Comparison of ENCODE assay signal across 18 cellular contexts in the genomic region with DNA sequence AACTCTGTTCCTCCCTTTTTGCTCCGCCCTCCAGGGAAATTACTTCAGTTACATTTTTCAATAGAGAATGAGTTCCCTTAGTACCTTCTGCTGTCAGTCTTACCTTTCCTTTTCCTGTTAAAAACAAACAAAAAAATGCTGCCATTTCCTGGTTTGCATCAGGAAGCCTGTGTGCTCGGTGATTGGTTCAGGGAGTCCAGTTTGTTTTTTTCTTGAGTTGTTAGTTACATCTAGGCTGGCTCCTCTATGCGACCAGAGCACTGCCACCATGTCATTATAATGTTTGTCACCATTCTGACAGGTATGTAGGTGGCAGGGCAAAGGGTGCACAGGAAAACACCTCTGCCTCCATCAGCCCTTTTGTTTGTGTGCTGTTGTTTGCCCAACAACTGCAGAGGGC.
A peak's percentile ranks its signal among the peaks of the same experiment; 100 is the strongest.
DNase-seq lines count a peak whose midpoint lies in the region; ATAC-seq, FAIRE-seq and TF ChIP-seq lines count a peak whose summit lies in the region.
"Had no signal": no experiment of that assay in that cellular context is flagged by ENCODE, and none has a peak within 500 bp of the region (broad histone marks: within the 10 kb centered on the region; RNA-seq: fewer than 3 reads in every experiment).

No MANE protein-coding gene starts in this region.

- no peak for TF ChIP-seq CTCF in Loucy (conservative IDR thresholded peaks at IDR 0.05; ENCODE audit: low read length)

- no peaks in the 10 kb centered on the region for H3K27me3 ChIP-seq in Loucy (ENCODE audit: insufficient read depth, low read length, poor library complexity, severe bottlenecking)
- H3K27me3 ChIP-seq in small intestine (ENCODE audit: control insufficient read depth in 2 of 2, insufficient read depth in 2 of 2, low read length in 2 of 2): no peaks in the 10 kb centered on the region

- no peak overlapping the region for H3K9ac ChIP-seq in Loucy (ENCODE audit: low read depth, low read length, poor library complexity, severe bottlenecking)

- peaks cover 18% of the 10 kb centered on the region for H3K27me3 Mint-ChIP-seq in activated CD4-positive, alpha-beta memory T cell treated with anti-CD3 and anti-CD28 coated beads for 36 hours
- H3K27me3 Mint-ChIP-seq in activated T-helper 1 cell treated with anti-CD3 and anti-CD28 coated beads, Interleukin-12 subunit alpha, Interleukin-12 subunit beta, Interleukin-2, Interleukin-4 antibody, amounts not matched to agents 30 ng/mL and 10 ng/mL and 1 ng/mL, durations not matched to agents 14 hours and 24 hours and 36 hours (ENCODE audit: insufficient read depth): peaks cover 14% of the 10 kb centered on the region

- H3K4me1 Mint-ChIP-seq in activated CD4-positive, alpha-beta memory T cell treated with anti-CD3 and anti-CD28 coated beads for 36 hours (ENCODE audit: low read depth): no peaks in the 10 kb centered on the region
- no peaks in the 10 kb centered on the region for H3K4me1 Mint-ChIP-seq in activated T-helper 1 cell treated with anti-CD3 and anti-CD28 coated beads, Interleukin-12 subunit alpha, Interleukin-12 subunit beta, Interleukin-2, Interleukin-4 antibody, amounts not matched to agents 30 ng/mL and 10 ng/mL and 1 ng/mL, durations not matched to agents 14 hours and 24 hours and 36 hours (ENCODE audit: low read depth)
- H3K4me1 Mint-ChIP-seq: CD8-positive, alpha-beta memory T cell had no signal

- no peak overlapping the region for H3K4me3 Mint-ChIP-seq in activated CD4-positive, alpha-beta memory T cell treated with anti-CD3 and anti-CD28 coated beads for 36 hours
- no peak overlapping the region for H3K4me3 Mint-ChIP-seq in activated T-helper 1 cell treated with anti-CD3 and anti-CD28 coated beads, Interleukin-12 subunit alpha, Interleukin-12 subunit beta, Interleukin-2, Interleukin-4 antibody, amounts not matched to agents 30 ng/mL and 10 ng/mL and 1 ng/mL, durations not matched to agents 14 hours and 24 hours and 36 hours
- H3K4me3 Mint-ChIP-seq: CD8-positive, alpha-beta memory T cell; IgD-negative memory B cell had no signal

- H3K4me1 ChIP-seq in Loucy (ENCODE audit: insufficient read depth, low read length, poor library complexity, severe bottlenecking): peaks cover 8% of the 10 kb centered on the region
- H3K4me1 ChIP-seq in small intestine (ENCODE audit: control insufficient read depth in 2 of 2, insufficient read depth in 1 of 2, low read depth in 1 of 2, low read length in 1 of 2): no peaks in the 10 kb centered on the region
- H3K4me1 ChIP-seq: HAP-1 had no signal

- H3K27ac ChIP-seq in small intestine (ENCODE audit: low read depth in 1 of 2, low read length in 1 of 2): no peak overlapping the region
- H3K27ac ChIP-seq: 22Rv1, SK-N-MC had no signal

- H3K9me3 ChIP-seq in Loucy (ENCODE audit: insufficient read depth, low read depth, low read length) (no peaks in the 10 kb centered on the region), small intestine (ENCODE audit: control insufficient read depth, low read depth) (no peaks in the 10 kb centered on the region)
- H3K9me3 ChIP-seq: HAP-1 had no signal

- no peaks in the 10 kb centered on the region for H4K20me1 ChIP-seq in Loucy (ENCODE audit: insufficient read depth, low read length, poor library complexity, severe bottlenecking)

- H3K36me3 ChIP-seq in Loucy (ENCODE audit: insufficient read depth, low read length) (no peaks in the 10 kb centered on the region), small intestine (ENCODE audit: control insufficient read depth in 2 of 2, insufficient read depth in 2 of 2, low read length in 2 of 2) (no peaks in the 10 kb centered on the region)
- H3K36me3 ChIP-seq: HAP-1 had no signal

- H2AFZ ChIP-seq in Loucy (ENCODE audit: low read length): peak overlapping the region; percentile 99

- H3F3A ChIP-seq in Loucy (ENCODE audit: low read depth): no peaks in the 10 kb centered on the region

- CTCF ChIA-PET in activated CD4-positive, alpha-beta memory T cell treated with anti-CD3 and anti-CD28 coated beads for 36 hours (lab: Charles Lee): no interaction called here

- DNase-seq in DMS153 (lab: John Stamatoyannopoulos, UW) (peak; percentile 83), DMS153 treated with DMSO at 0.1 percent for 48 hours (lab: John Stamatoyannopoulos, UW; ENCODE audit: unreplicated experiment) (no peak), dermis blood vessel endothelial cell (peak; percentile 2), small intestine (peak; percentile 13)
- DNase-seq in activated CD4-positive, alpha-beta memory T cell treated with anti-CD3 and anti-CD28 coated beads for 36 hours: no peak
- DNase-seq in activated T-helper 1 cell treated with anti-CD3 and anti-CD28 coated beads, Interleukin-12 subunit alpha, Interleukin-12 subunit beta, Interleukin-2, Interleukin-4 antibody, amounts not matched to agents 30 ng/mL and 10 ng/mL and 1 ng/mL, durations not matched to agents 14 hours and 24 hours and 36 hours (ENCODE audit: low spot score): no peak
- DNase-seq: CD8-positive, alpha-beta memory T cell; NCI-H446; NK-92 treated with Interleukin-12 subunit alpha and Interleukin-12 subunit beta, amount 100 ng/mL, for 24 hours had no signal

- no peak overlapping the region for H3K27ac Mint-ChIP-seq in activated CD4-positive, alpha-beta memory T cell treated with anti-CD3 and anti-CD28 coated beads for 36 hours
- no peak overlapping the region for H3K27ac Mint-ChIP-seq in activated T-helper 1 cell treated with anti-CD3 and anti-CD28 coated beads, Interleukin-12 subunit alpha, Interleukin-12 subunit beta, Interleukin-2, Interleukin-4 antibody, amounts not matched to agents 30 ng/mL and 10 ng/mL and 1 ng/mL, durations not matched to agents 14 hours and 24 hours and 36 hours
- H3K27ac Mint-ChIP-seq: CD8-positive, alpha-beta memory T cell; IgD-negative memory B cell had no signal

- 28 to 47% (median 39%) methylated on average over 3 of the region's 3 CpGs for whole genome bisulfite sequencing in small intestine, 3 donors

- no peak overlapping the region for H3K4me3 ChIP-seq in Loucy (ENCODE audit: low read length, poor library complexity, severe bottlenecking)
- H3K4me3 ChIP-seq in small intestine (ENCODE audit: low read depth in 1 of 2, low read length in 2 of 2): no peak overlapping the region
- H3K4me3 ChIP-seq: GM12878, HAP-1, SK-N-MC had no signal

- no peak for ATAC-seq in HG03159 (IDR thresholded peaks at IDR 0.05; ENCODE audit: unreplicated experiment)
- ATAC-seq: GM12878, Right ventricle myocardium inferior had no signal

- no peak overlapping the region for H3K4me2 ChIP-seq in Loucy (ENCODE audit: low read depth, low read length, poor library complexity, severe bottlenecking)

- intact Hi-C loops in activated CD4-positive, alpha-beta memory T cell treated with anti-CD3 and anti-CD28 coated beads for 36 hours (cut with micrococcal nuclease): no loop called here
- intact Hi-C loops in activated T-helper 1 cell treated with anti-CD3 and anti-CD28 coated beads, Interleukin-12 subunit alpha, Interleukin-12 subunit beta, Interleukin-2, Interleukin-4 antibody, amounts not matched to agents 30 ng/mL and 10 ng/mL and 1 ng/mL, durations not matched to agents 14 hours and 24 hours and 36 hours (cut with micrococcal nuclease): no loop called here

- no peaks in the 10 kb centered on the region for H3K9me2 ChIP-seq in Loucy (replicated peaks; ENCODE audit: low read depth, low read length)

- POLR2A ChIA-PET in activated CD4-positive, alpha-beta memory T cell treated with anti-CD3 and anti-CD28 coated beads for 36 hours (lab: Charles Lee): no interaction called here

- no peaks in the 10 kb centered on the region for H3K36me3 Mint-ChIP-seq in activated CD4-positive, alpha-beta memory T cell treated with anti-CD3 and anti-CD28 coated beads for 36 hours
- H3K36me3 Mint-ChIP-seq in activated T-helper 1 cell treated with anti-CD3 and anti-CD28 coated beads, Interleukin-12 subunit alpha, Interleukin-12 subunit beta, Interleukin-2, Interleukin-4 antibody, amounts not matched to agents 30 ng/mL and 10 ng/mL and 1 ng/mL, durations not matched to agents 14 hours and 24 hours and 36 hours (ENCODE audit: low read depth): no peaks in the 10 kb centered on the region
- H3K36me3 Mint-ChIP-seq: IgD-negative memory B cell had no signal

- FAIRE-seq in small intestine (lab: Jason Lieb, UNC): no peak
- FAIRE-seq: GM12878, GM18507 had no signal

- peaks cover 4% of the 10 kb centered on the region for H3K9me3 Mint-ChIP-seq in activated CD4-positive, alpha-beta memory T cell treated with anti-CD3 and anti-CD28 coated beads for 36 hours
- H3K9me3 Mint-ChIP-seq in activated T-helper 1 cell treated with anti-CD3 and anti-CD28 coated beads, Interleukin-12 subunit alpha, Interleukin-12 subunit beta, Interleukin-2, Interleukin-4 antibody, amounts not matched to agents 30 ng/mL and 10 ng/mL and 1 ng/mL, durations not matched to agents 14 hours and 24 hours and 36 hours: no peaks in the 10 kb centered on the region

- no peaks in the 10 kb centered on the region for H3K79me2 ChIP-seq in Loucy (ENCODE audit: insufficient read depth, low read length)

Comparison
In these comparisons a context has a peak if more than half of its experiments do, and no peak if none do; other contexts are left out.
1. DNase-seq: peak in DMS153 (single experiment), dermis blood vessel endothelial cell (single experiment) and small intestine (single experiment); none in DMS153 treated with DMSO at 0.1 percent for 48 hours (single experiment), activated CD4-positive, alpha-beta memory T cell treated with anti-CD3 and anti-CD28 coated beads for 36 hours (single experiment) and activated T-helper 1 cell treated with anti-CD3 and anti-CD28 coated beads, Interleukin-12 subunit alpha, Interleukin-12 subunit beta, Interleukin-2, Interleukin-4 antibody, amounts not matched to agents 30 ng/mL and 10 ng/mL and 1 ng/mL, durations not matched to agents 14 hours and 24 hours and 36 hours (single experiment).